ENCODE assay signal across 9 cellular contexts in the genomic region with DNA sequence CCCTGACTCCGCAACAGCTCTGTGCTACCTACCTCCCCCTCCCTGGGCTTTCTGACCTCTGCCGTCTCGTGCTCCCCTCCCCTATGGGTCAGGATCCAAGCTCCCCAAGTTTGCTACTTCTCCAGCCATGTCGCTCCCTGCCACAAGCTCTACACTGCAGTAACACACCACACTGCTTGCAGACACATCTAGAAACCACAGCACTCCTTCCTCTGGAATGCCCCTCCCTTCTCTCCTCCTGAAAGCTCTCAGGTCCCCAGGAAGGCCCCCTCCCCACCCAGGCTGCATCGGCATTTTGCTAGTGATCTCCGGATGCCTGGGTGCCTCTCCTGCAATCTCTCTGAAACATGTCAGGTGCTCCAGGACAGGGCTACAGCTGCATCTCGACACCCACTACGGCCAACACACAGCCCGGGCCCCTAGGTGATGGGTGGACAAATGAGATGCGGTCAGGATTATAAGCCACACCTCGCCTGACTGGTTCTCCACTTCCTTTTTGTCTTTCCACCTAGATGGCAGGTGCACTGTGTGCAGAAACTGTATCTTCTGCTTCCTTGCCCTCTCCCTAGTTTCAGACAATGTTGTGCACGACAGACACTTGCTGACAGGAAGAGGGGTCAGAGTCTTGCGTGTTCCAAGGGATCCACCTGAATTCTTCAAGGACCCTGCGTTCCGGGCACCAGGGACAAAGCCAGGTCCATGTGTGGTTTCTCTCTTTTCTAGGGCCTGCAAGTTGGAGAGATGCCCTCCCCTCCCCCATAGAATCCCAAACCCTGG. TPM values are rescaled to one million over a fixed set of nuclear protein-coding genes. Genes with fewer than 3 reads are reported as not detected.
DNase-seq lines count a peak whose midpoint lies in the region; ATAC-seq and TF ChIP-seq lines count a peak whose summit lies in the region.
"Had no signal": no experiment of that assay in that cellular context is flagged by ENCODE, and none has a peak within 500 bp of the region (broad histone marks: within the 10 kb centered on the region; RNA-seq: fewer than 3 reads in every experiment).

No MANE protein-coding gene starts in this region.

- H3K27me3 ChIP-seq in SK-N-SH (ENCODE audit: insufficient read depth) (no peaks in the 10 kb centered on the region), breast epithelium (no peaks in the 10 kb centered on the region)

- DNase-seq in memory B cell (ENCODE audit: low spot score in 2 of 2) = no peak
- no peak for DNase-seq in NCI-H1092 treated with DMSO at 0.1 percent for 48 hours (lab: John Stamatoyannopoulos, UW)
- no peak for DNase-seq in SK-N-SH
- DNase-seq in breast epithelium (ENCODE audit: low spot score in 2 of 2) = no peak
- DNase-seq in DMS 273 treated with DMSO at 0.1 percent for 48 hours (lab: John Stamatoyannopoulos, UW) = no peak
- DNase-seq: cortex of kidney had no signal

- no peak overlapping the region for H3K9ac ChIP-seq in SK-N-SH

- H3K36me3 ChIP-seq in SK-N-SH (replicated peaks in 1 of 2; ENCODE audit: control insufficient read depth in 1 of 2, insufficient read depth in 2 of 2, low read length in 1 of 2) (peaks cover 4 to 21% of the 10 kb centered on the region in 2 experiments), breast epithelium (no peaks in the 10 kb centered on the region)

- H3F3A ChIP-seq in SK-N-SH (replicated peaks; ENCODE audit: insufficient read depth) = no peaks in the 10 kb centered on the region

- TF ChIP-seq CTCF in SK-N-SH (IDR thresholded peaks at IDR 0.05) (no peak), breast epithelium (IDR thresholded peaks at IDR 0.05) (no peak)

- no peak for TF ChIP-seq POLR2A in breast epithelium (IDR thresholded peaks at IDR 0.05)

- H3K27ac Mint-ChIP-seq in memory B cell = peak overlapping the region; percentile 78

- H3K4me1 ChIP-seq in SK-N-SH (ENCODE audit: control insufficient read depth in 1 of 2, insufficient read depth in 2 of 2, low read depth in 1 of 2, low read length in 1 of 2) (peaks cover 0 to 12% of the 10 kb centered on the region in 2 experiments; a peak in 1 of 4 replicates), breast epithelium (no peaks in the 10 kb centered on the region)

- no peak for TF ChIP-seq RAD21 in SK-N-SH (IDR thresholded peaks at IDR 0.05; ENCODE audit: low read length)

- H3K4me2 ChIP-seq in SK-N-SH = no peak overlapping the region

- peak overlapping the region; percentile 63 for H3K4me3 Mint-ChIP-seq in memory B cell

- no peaks in the 10 kb centered on the region for H4K20me1 ChIP-seq in SK-N-SH (ENCODE audit: insufficient read depth)

- H3K4me1 Mint-ChIP-seq in memory B cell = peaks cover 15% of the 10 kb centered on the region

- no peak overlapping the region for H3K4me3 ChIP-seq in SK-N-SH (ENCODE audit: low read depth in 2 of 2, low read length in 1 of 2)
- H3K4me3 ChIP-seq in breast epithelium = no peak overlapping the region

- no peaks in the 10 kb centered on the region for H3K79me2 ChIP-seq in SK-N-SH (ENCODE audit: insufficient read depth)

- POLR2A ChIA-PET in SK-N-SH (lab: Yijun Ruan, JAX) = no interaction called here

- 92% methylated on average over 12 of the region's 15 CpGs for WGBS in SK-N-SH (ENCODE audit: low lambda C conversion rate)

- H3K9me2 ChIP-seq in SK-N-SH = no peaks in the 10 kb centered on the region

- H3K36me3 Mint-ChIP-seq in memory B cell = peaks cover 14% of the 10 kb centered on the region

- no peak for TF ChIP-seq EP300 in SK-N-SH (IDR thresholded peaks at IDR 0.05; ENCODE audit: borderline replicate concordance in 1 of 2, low read depth in 1 of 2, low read length in 1 of 2)

- H3K9me3 Mint-ChIP-seq in memory B cell = no peaks in the 10 kb centered on the region

- H3K27ac ChIP-seq in SK-N-SH (ENCODE audit: low read depth in 2 of 2, low read length in 1 of 2) (no peak overlapping the region), breast epithelium (no peak overlapping the region)

- H3K27me3 Mint-ChIP-seq in memory B cell = no peaks in the 10 kb centered on the region

- peak; percentile 71 for ATAC-seq in GM18868 (IDR thresholded peaks at IDR 0.05; ENCODE audit: unreplicated experiment)
- peak; percentile 70 for ATAC-seq in GM21529 (IDR thresholded peaks at IDR 0.05; ENCODE audit: unreplicated experiment)
- peak; percentile 51 for ATAC-seq in HG03196 (IDR thresholded peaks at IDR 0.05; ENCODE audit: unreplicated experiment)
- peak; percentile 78 for ATAC-seq in memory B cell (ENCODE audit: low read depth)

- H2AFZ ChIP-seq in SK-N-SH (ENCODE audit: low read depth) = no peak overlapping the region

- CTCF ChIA-PET in SK-N-SH (lab: Yijun Ruan, JAX) = interaction anchor here (0.8 to 1.8 kb wide), 7 partner anchors 8 to 265 kb away, joined by 3 to 5 read pairs (median 4); no protein-coding TSS in a partner anchor

- H3K9me3 ChIP-seq in SK-N-SH (no peaks in the 10 kb centered on the region), breast epithelium (no peaks in the 10 kb centered on the region)

- intact Hi-C loops in breast epithelium (cut with DNase I; ENCODE audit: low total_unique reads) = no loop called here

TF ChIP-seq in SK-N-SH, 30 proteins besides CTCF, POLR2A, EP300 and RAD21:
- TF ChIP-seq MEF2A (IDR thresholded peaks at IDR 0.05; ENCODE audit: borderline replicate concordance, low read depth) (no peak), NRF1 (IDR thresholded peaks at IDR 0.05; ENCODE audit: low read depth, low read length) (no peak)
- TF ChIP-seq, protein P1, sequence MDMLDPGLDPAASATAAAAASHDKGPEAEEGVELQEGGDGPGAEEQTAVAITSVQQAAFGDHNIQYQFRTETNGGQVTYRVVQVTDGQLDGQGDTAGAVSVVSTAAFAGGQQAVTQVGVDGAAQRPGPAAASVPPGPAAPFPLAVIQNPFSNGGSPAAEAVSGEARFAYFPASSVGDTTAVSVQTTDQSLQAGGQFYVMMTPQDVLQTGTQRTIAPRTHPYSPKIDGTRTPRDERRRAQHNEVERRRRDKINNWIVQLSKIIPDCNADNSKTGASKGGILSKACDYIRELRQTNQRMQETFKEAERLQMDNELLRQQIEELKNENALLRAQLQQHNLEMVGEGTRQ (IDR thresholded peaks at IDR 0.05; ENCODE audit: borderline replicate concordance, low read depth, low read length) = no peak

RNA-seq across cellular contexts. Expression of gene RPUSD4, which starts 22.9 kb away (rescaled TPM):
- 18.0 and 24.0 TPM in 2 replicates for polyA plus RNA-seq in SK-N-SH (2012; rRNA removed)
- polyA plus RNA-seq in SK-N-SH (2012; cell fraction: cytosol; rRNA removed) = 12.9 and 17.6 TPM in 2 replicates
- polyA plus RNA-seq in SK-N-SH (2012; cell fraction: nucleus; rRNA removed) = 63.3 and 70.9 TPM in 2 replicates
- 10 to 100 TPM; 21.4 to 29.1 (median 27.5) TPM for total RNA-seq in breast epithelium

RNA-seq across cellular contexts. Expression of gene FAM118B, which starts 23.1 kb away (rescaled TPM):
- 19.5 and 27.8 TPM in 2 replicates for polyA plus RNA-seq in SK-N-SH (2012; rRNA removed)
- polyA plus RNA-seq in SK-N-SH (2012; cell fraction: cytosol; rRNA removed) = 28.2 and 29.1 TPM in 2 replicates
- 9.9 and 16.3 TPM in 2 replicates for polyA plus RNA-seq in SK-N-SH (2012; cell fraction: nucleus; rRNA removed)
- total RNA-seq in breast epithelium = 10 to 100 TPM; 14.4 to 19.0 (median 18.7) TPM
